ENCODE assay signal across 19 cellular contexts in the genomic region with DNA sequence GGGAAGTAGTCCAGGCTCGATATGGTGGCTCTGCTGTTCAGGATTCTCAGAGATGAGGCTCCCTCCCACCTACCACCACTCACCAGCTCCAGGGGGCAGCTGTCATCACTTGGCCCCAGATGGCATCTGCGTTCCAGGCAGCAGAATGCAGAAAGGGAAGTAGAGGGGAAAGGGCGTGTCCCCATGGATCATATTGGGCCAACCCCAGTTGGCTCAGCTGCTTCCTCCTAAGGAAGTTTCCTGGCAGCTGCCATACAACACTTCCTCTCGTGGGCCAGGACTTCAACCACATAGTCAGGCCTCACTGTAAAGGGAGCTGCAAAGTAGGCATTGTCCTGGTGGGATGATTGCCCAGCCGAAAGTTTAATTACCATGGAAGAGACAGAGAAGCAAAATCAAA. TPM values are rescaled to one million over a fixed set of nuclear protein-coding genes. Genes with fewer than 3 reads are reported as not detected.
"Had no signal": no experiment of that assay in that cellular context is flagged by ENCODE, and none has a peak within 500 bp of the region (broad histone marks: within the 10 kb centered on the region; RNA-seq: fewer than 3 reads in every experiment).

No MANE protein-coding gene starts in this region.

- H3K4me1 Mint-ChIP-seq: activated CD4-positive, alpha-beta T cell treated with anti-CD3 and anti-CD28 coated beads for 36 hours; activated naive CD4-positive, alpha-beta T cell treated with anti-CD3 and anti-CD28 coated beads, Interleukin-2, amount 50 U/mL, for 24 hours had no signal

- H3K36me3 Mint-ChIP-seq: activated CD4-positive, alpha-beta memory T cell treated with anti-CD3 and anti-CD28 coated beads for 36 hours; activated naive CD4-positive, alpha-beta T cell treated with anti-CD3 and anti-CD28 coated beads, Interleukin-2, amount 50 U/mL, for 24 hours; mesothelial cell of epicardium had no signal

- H3K9me3 Mint-ChIP-seq: activated CD4-positive, alpha-beta memory T cell treated with anti-CD3 and anti-CD28 coated beads for 36 hours; mesothelial cell of epicardium had no signal

- H3K27ac ChIP-seq: cardiac muscle cell, lower lobe of right lung, prostate gland, right lobe of liver, spleen, suprapubic skin, WERI-Rb-1 had no signal

- H3K27me3 ChIP-seq: cardiac muscle cell, right lobe of liver, suprapubic skin had no signal

- H3K9me3 ChIP-seq: lower lobe of right lung, prostate gland, right lobe of liver, spleen, suprapubic skin had no signal

- H3K36me3 ChIP-seq: cardiac muscle cell, lower lobe of right lung, prostate gland, right lobe of liver, spleen, suprapubic skin, WERI-Rb-1 had no signal

- ATAC-seq: activated CD4-positive, alpha-beta T cell treated with anti-CD3 and anti-CD28 coated beads for 36 hours; left colon; right lobe of liver had no signal

- DNase-seq: activated CD4-positive, alpha-beta memory T cell treated with anti-CD3 and anti-CD28 coated beads for 36 hours; activated CD4-positive, alpha-beta T cell treated with anti-CD3 and anti-CD28 coated beads for 36 hours; activated effector memory CD4-positive, alpha-beta T cell treated with anti-CD3 and anti-CD28 coated beads, Interleukin-2, amount 50 U/mL, for 16 hours; activated T-cell treated with anti-CD3 and anti-CD28 coated beads, Interleukin-2, amount 50 U/mL, for 48 hours; left colon; lower lobe of right lung; right lobe of liver; spleen; trophoblast cell; WERI-Rb-1 had no signal

- H3K4me3 ChIP-seq: cardiac muscle cell, lower lobe of right lung, prostate gland, right lobe of liver, spleen, suprapubic skin had no signal

- H3K4me1 ChIP-seq: lower lobe of right lung, right lobe of liver, spleen, suprapubic skin had no signal

- H3K4me3 Mint-ChIP-seq: activated CD4-positive, alpha-beta memory T cell treated with anti-CD3 and anti-CD28 coated beads for 36 hours; activated CD4-positive, alpha-beta T cell treated with anti-CD3 and anti-CD28 coated beads for 36 hours; activated naive CD4-positive, alpha-beta T cell treated with anti-CD3 and anti-CD28 coated beads, Interleukin-2, amount 50 U/mL, for 24 hours; mesothelial cell of epicardium; stimulated activated naive CD8-positive, alpha-beta T cell treated with anti-CD3 and anti-CD28 coated beads, Interleukin-15, Interleukin-2, amounts not matched to agents 100 ng/mL and 50 ng/mL, for 24 hours had no signal

- H3K27ac Mint-ChIP-seq: activated CD4-positive, alpha-beta memory T cell treated with anti-CD3 and anti-CD28 coated beads for 36 hours; activated CD4-positive, alpha-beta T cell treated with anti-CD3 and anti-CD28 coated beads for 36 hours; activated naive CD4-positive, alpha-beta T cell treated with anti-CD3 and anti-CD28 coated beads, Interleukin-2, amount 50 U/mL, for 24 hours; mesothelial cell of epicardium; stimulated activated naive CD8-positive, alpha-beta T cell treated with anti-CD3 and anti-CD28 coated beads, Interleukin-15, Interleukin-2, amounts not matched to agents 100 ng/mL and 50 ng/mL, for 24 hours had no signal

RNA-seq across cellular contexts. Expression of gene TEX36, which starts 1.6 kb away (rescaled TPM):
- total RNA-seq: activated CD4-positive, alpha-beta memory T cell treated with anti-CD3 and anti-CD28 coated beads for 36 hours; activated CD4-positive, alpha-beta T cell treated with anti-CD3 and anti-CD28 coated beads for 36 hours; cardiac muscle cell; left colon; lower lobe of right lung; mesothelial cell of epicardium; omental fat pad; prostate gland; right lobe of liver; spleen; suprapubic skin had no signal
- polyA plus RNA-seq: cardiac muscle cell, esophagus, neural cell, spleen had no signal
